8 cellular contexts compared by ENCODE assay signal in genomic region chr2:23926750-23927627, GRCh38. TPM values are rescaled to one million over a fixed set of nuclear protein-coding genes. Genes with fewer than 3 reads are reported as not detected.
DNase-seq lines count a peak whose midpoint lies in the region; ATAC-seq, FAIRE-seq and TF ChIP-seq lines count a peak whose summit lies in the region.

TSS of gene ATAD2B (minus strand) at chr2:23927123. CDS start at chr2:23926770, 353 bp downstream.

- H3K4me1 Mint-ChIP-seq in naive thymus-derived CD4-positive, alpha-beta T cell: peaks cover 33 to 57% (median 45%) of the 10 kb centered on the region in 7 donors
- peaks cover 22 to 39% of the 10 kb centered on the region in 2 donors for H3K4me1 Mint-ChIP-seq in stimulated activated naive B cell treated with anti-CD40 and anti-IgM and Interleukin-4, amounts not matched to agents 10 μg/mL and 1 μg/mL and 100 μg/mL, for 72 hours

- H3K4me3 ChIP-seq in DOHH2 (ENCODE audit: low read length): peak within 1 kb of the TSS; percentile 97
- peak within 1 kb of the TSS; percentile 94 for H3K4me3 ChIP-seq in Karpas-422 (ENCODE audit: low read length)
- H3K4me3 ChIP-seq in naive thymus-derived CD4-positive, alpha-beta T cell (ENCODE audit: low read length): peak within 1 kb of the TSS; percentile 94

- POLR2A ChIA-PET in naive thymus-derived CD4-positive, alpha-beta T cell (lab: Charles Lee): interaction anchor here (0.6 to 6.9 kb wide), 28 partner anchors 9 to 1288 kb away, joined by 3 to 137 read pairs (median 4); partner anchors contain the start of genes FKBP1B, SF3B6, UBXN2A and WDCP

- peak; percentile 75 for ATAC-seq in GM21825 (IDR thresholded peaks at IDR 0.05; ENCODE audit: unreplicated experiment)
- peak; percentile 90 for ATAC-seq in naive thymus-derived CD4-positive, alpha-beta T cell
- peak; percentile 71 to 75 for ATAC-seq in stimulated activated naive B cell treated with anti-CD40 and anti-IgM and Interleukin-4, amounts not matched to agents 10 μg/mL and 1 μg/mL and 100 μg/mL, for 72 hours (replicated peaks)

- peaks cover 0 to 7% (median 3%) of the 10 kb centered on the region in 5 donors for H3K36me3 Mint-ChIP-seq in naive thymus-derived CD4-positive, alpha-beta T cell
- peaks cover 20 to 38% of the 10 kb centered on the region in 2 donors for H3K36me3 Mint-ChIP-seq in stimulated activated naive B cell treated with anti-CD40 and anti-IgM and Interleukin-4, amounts not matched to agents 10 μg/mL and 1 μg/mL and 100 μg/mL, for 72 hours

- 0 out of 2 replicates have a peak, but pooled peaks cover 2% of the 10 kb centered on the region for H3F3A ChIP-seq in DOHH2 (ENCODE audit: control insufficient read depth, insufficient read depth)

- CTCF ChIA-PET in naive thymus-derived CD4-positive, alpha-beta T cell (lab: Charles Lee): interaction anchor here (0.6 to 3.8 kb wide), 17 partner anchors 10 to 157 kb away, joined by 3 to 24 read pairs (median 4); partner anchors contain the start of genes SF3B6, TP53I3, UBXN2A and WDCP

- H3K4me2 ChIP-seq in DOHH2 (ENCODE audit: low read length) (peak within 1 kb of the TSS; percentile 89), Karpas-422 (ENCODE audit: low read depth, low read length, poor library complexity, severe bottlenecking) (peak within 1 kb of the TSS; percentile 98)

- peaks cover 63% of the 10 kb centered on the region for H3K79me2 ChIP-seq in DOHH2 (ENCODE audit: control insufficient read depth, low read length)
- H3K79me2 ChIP-seq in Karpas-422 (ENCODE audit: low read length): peaks cover 55% of the 10 kb centered on the region

- H3K27me3 Mint-ChIP-seq in naive thymus-derived CD4-positive, alpha-beta T cell: peaks cover 0 to 4% (median 0%) of the 10 kb centered on the region in 5 donors
- no peaks in the 10 kb centered on the region for H3K27me3 Mint-ChIP-seq in stimulated activated naive B cell treated with anti-CD40 and anti-IgM and Interleukin-4, amounts not matched to agents 10 μg/mL and 1 μg/mL and 100 μg/mL, for 72 hours

- DNase-seq in Karpas-422 (peak; percentile 98), RCC 7860 (ENCODE audit: low spot score) (peak; percentile 88), activated T-helper 1 cell treated with Interleukin-2 at 50 U/mL for 16 hours (ENCODE audit: low read depth) (peak; percentile 92), fibroblast of gingiva (ENCODE audit: low read depth) (peak; percentile 96)
- DNase-seq in naive thymus-derived CD4-positive, alpha-beta T cell: peak; percentile 90 to 97 (median 95)
- DNase-seq in stimulated activated naive B cell treated with anti-CD40 and anti-IgM and Interleukin-4, amounts not matched to agents 10 μg/mL and 1 μg/mL and 100 μg/mL, for 72 hours: peak; percentile 97

- peaks cover 7% of the 10 kb centered on the region for H3K36me3 ChIP-seq in DOHH2 (ENCODE audit: control insufficient read depth, low read length)
- H3K36me3 ChIP-seq in Karpas-422 (ENCODE audit: insufficient read depth, low read length): no peaks in the 10 kb centered on the region
- H3K36me3 ChIP-seq in naive thymus-derived CD4-positive, alpha-beta T cell (ENCODE audit: control insufficient read depth in 2 of 3, insufficient read depth in 3 of 3, low read length in 3 of 3): peaks cover 0 to 8% (median 0%) of the 10 kb centered on the region in 3 experiments

- H3K27ac ChIP-seq in DOHH2 (ENCODE audit: low read depth, low read length): peak within 1 kb of the TSS; percentile 82
- peak within 1 kb of the TSS; percentile 85 for H3K27ac ChIP-seq in Karpas-422 (ENCODE audit: low read length)
- H3K27ac ChIP-seq in naive thymus-derived CD4-positive, alpha-beta T cell (ENCODE audit: low read depth, low read length): peak within 1 kb of the TSS; percentile 97

- H3K4me1 ChIP-seq in DOHH2 (ENCODE audit: control insufficient read depth, low read length) (peaks cover 51% of the 10 kb centered on the region), Karpas-422 (ENCODE audit: low read length) (peaks cover 47% of the 10 kb centered on the region)
- H3K4me1 ChIP-seq in naive thymus-derived CD4-positive, alpha-beta T cell (ENCODE audit: control insufficient read depth in 2 of 2, insufficient read depth in 2 of 2, low read length in 2 of 2): peaks cover 20 to 31% of the 10 kb centered on the region in 2 donors

- H2AFZ ChIP-seq in Karpas-422 (ENCODE audit: low read length): peak within 1 kb of the TSS; percentile 78; the same call in 1 of the 2 replicates

- H3K9me3 ChIP-seq in DOHH2 (ENCODE audit: control insufficient read depth, insufficient read depth, low read length): no peaks in the 10 kb centered on the region
- H3K9me3 ChIP-seq in Karpas-422 (ENCODE audit: low read length): no peaks in the 10 kb centered on the region
- no peaks in the 10 kb centered on the region for H3K9me3 ChIP-seq in naive thymus-derived CD4-positive, alpha-beta T cell (ENCODE audit: control insufficient read depth in 2 of 3, low read length in 3 of 3)

- H3K27me3 ChIP-seq in DOHH2 (ENCODE audit: control insufficient read depth, low read length) (no peaks in the 10 kb centered on the region), Karpas-422 (ENCODE audit: low read length) (no peaks in the 10 kb centered on the region)
- H3K27me3 ChIP-seq in naive thymus-derived CD4-positive, alpha-beta T cell (ENCODE audit: control insufficient read depth in 2 of 2, insufficient read depth in 2 of 2, low read length in 2 of 2): no peaks in the 10 kb centered on the region

- H3K9ac ChIP-seq in Karpas-422 (ENCODE audit: low read length): peak within 1 kb of the TSS; percentile 96

- peaks cover 5% of the 10 kb centered on the region; the same call in 1 of the 2 replicates for H4K20me1 ChIP-seq in DOHH2 (ENCODE audit: control insufficient read depth, insufficient read depth, low read depth, low read length)
- peaks cover 13% of the 10 kb centered on the region; the same call in 1 of the 2 replicates for H4K20me1 ChIP-seq in Karpas-422 (ENCODE audit: insufficient read depth, low read depth, low read length)

- no peak for FAIRE-seq in RCC 7860 (lab: Jason Lieb, UNC)

- H3K4me3 Mint-ChIP-seq in naive thymus-derived CD4-positive, alpha-beta T cell: peak within 1 kb of the TSS; percentile 95 to 99 (median 98)
- H3K4me3 Mint-ChIP-seq in stimulated activated naive B cell treated with anti-CD40 and anti-IgM and Interleukin-4, amounts not matched to agents 10 μg/mL and 1 μg/mL and 100 μg/mL, for 72 hours: peak within 1 kb of the TSS; percentile 98

- H3K9me3 Mint-ChIP-seq in naive thymus-derived CD4-positive, alpha-beta T cell: no peaks in the 10 kb centered on the region
- no peaks in the 10 kb centered on the region for H3K9me3 Mint-ChIP-seq in stimulated activated naive B cell treated with anti-CD40 and anti-IgM and Interleukin-4, amounts not matched to agents 10 μg/mL and 1 μg/mL and 100 μg/mL, for 72 hours

- TF ChIP-seq CTCF in DOHH2 (IDR thresholded peaks at IDR 0.05; ENCODE audit: low read depth, low read length, poor library complexity, severe bottlenecking): peak; percentile 82

- H3K27ac Mint-ChIP-seq in naive thymus-derived CD4-positive, alpha-beta T cell: peak within 1 kb of the TSS; percentile 95 to 100 (median 99)
- H3K27ac Mint-ChIP-seq in stimulated activated naive B cell treated with anti-CD40 and anti-IgM and Interleukin-4, amounts not matched to agents 10 μg/mL and 1 μg/mL and 100 μg/mL, for 72 hours: peak within 1 kb of the TSS; percentile 100

- intact Hi-C loops in naive thymus-derived CD4-positive, alpha-beta T cell (cut with micrococcal nuclease): loop anchor here (1.0 to 10.0 kb wide), 19 partner anchors 9 to 1046 kb away; partner anchors contain the start of genes NCOA1 (in 2 of the 2), SF3B6 (in 2 of the 2), TP53I3 (in 2 of the 2) and UBXN2A (in 2 of the 2)

- H3K9me2 ChIP-seq in DOHH2 (replicated peaks; ENCODE audit: control insufficient read depth, low read length) (no peaks in the 10 kb centered on the region), Karpas-422 (replicated peaks; ENCODE audit: insufficient read depth, low read length) (no peaks in the 10 kb centered on the region)

RNA-seq across cellular contexts. Expression of gene ATAD2B, which starts in this region (rescaled TPM):
- total RNA-seq in Karpas-422 (2014; rRNA removed; shearing (Covaris generic); ENCODE audit: low replicate concordance): 17.1 and 34.5 TPM in 2 replicates
- total RNA-seq in naive thymus-derived CD4-positive, alpha-beta T cell: 10 to 100 TPM; 31.8 to 55.8 (median 43.3) TPM
- polyA plus RNA-seq in naive thymus-derived CD4-positive, alpha-beta T cell: 10 to 100 TPM; 10.2 to 13.0 TPM

Comparison
In these comparisons a context has a peak if more than half of its experiments do, and no peak if none do; other contexts are left out.
1. Peak in every context shown above with its lines: DNase-seq, ATAC-seq, H3K4me3 ChIP-seq and H3K27ac ChIP-seq.